ENCODE assay signal across 13 cellular contexts in the genomic region with DNA sequence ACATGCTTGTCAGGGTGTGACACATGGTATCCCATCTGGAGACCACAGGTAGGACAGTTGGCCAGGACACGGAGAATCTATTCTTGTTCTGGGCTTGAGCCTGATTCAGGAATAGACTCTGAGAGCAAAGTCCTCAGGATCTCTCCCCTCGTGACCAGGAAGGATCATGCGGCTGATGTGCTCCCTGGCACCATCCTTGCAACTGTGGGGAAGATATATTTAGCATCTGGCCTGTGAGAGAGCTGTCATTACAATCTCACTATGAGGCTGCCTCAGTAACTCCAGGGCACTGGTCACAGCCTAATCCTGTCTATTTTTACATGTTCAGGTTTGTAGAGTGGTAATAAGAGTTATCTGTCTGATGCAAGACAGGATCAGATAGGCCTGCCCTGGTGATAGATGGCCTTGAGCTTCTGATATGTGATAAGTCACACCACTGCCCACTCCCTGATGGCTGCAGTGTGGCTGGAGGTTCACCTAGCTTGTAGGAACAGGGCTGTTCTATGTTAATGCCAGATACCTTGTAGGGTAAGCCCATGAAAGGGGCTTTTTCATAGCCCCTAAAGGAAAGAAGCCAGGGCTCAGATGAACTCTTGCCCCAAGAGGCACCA.
"Had no signal": no experiment of that assay in that cellular context is flagged by ENCODE, and none has a peak within 500 bp of the region (broad histone marks: within the 10 kb centered on the region; RNA-seq: fewer than 3 reads in every experiment).

No MANE protein-coding gene starts in this region.

- H2AFZ ChIP-seq: neural progenitor cell had no signal

- H3K36me3 ChIP-seq: neural progenitor cell, pancreas had no signal

- H3K4me3 ChIP-seq: neural progenitor cell, pancreas had no signal

- H3K27me3 ChIP-seq: neural progenitor cell, pancreas had no signal

- ATAC-seq: activated T-cell treated with anti-CD3 and anti-CD28 coated beads, Interleukin-2, amount 50 U/mL, for 4 hours; stimulated activated naive B cell treated with anti-CD40 and anti-IgM and Interleukin-4, amounts not matched to agents 10 μg/mL and 1 μg/mL and 100 μg/mL, for 72 hours had no signal

- H3K4me2 ChIP-seq: neural progenitor cell had no signal

- H3K27ac ChIP-seq: epithelial cell of prostate, neural progenitor cell, pancreas, VCaP had no signal

- H3K9me3 ChIP-seq: pancreas had no signal

- H3K9ac ChIP-seq: neural progenitor cell had no signal

- H3K4me1 ChIP-seq: neural progenitor cell had no signal

- DNase-seq: activated CD4-positive, alpha-beta memory T cell treated with anti-CD3 and anti-CD28 coated beads for 36 hours; activated gamma-delta T cell; activated T-cell treated with anti-CD3 and anti-CD28 coated beads, Interleukin-2, amount 50 U/mL, for 4 hours; central memory CD4-positive, alpha-beta T cell; effector memory CD4-positive, alpha-beta T cell; mesendoderm; pancreas; stimulated activated naive B cell treated with anti-CD40 and anti-IgM and Interleukin-4, amounts not matched to agents 10 μg/mL and 1 μg/mL and 100 μg/mL, for 72 hours; substantia nigra; T1000 had no signal
